Comparison of ENCODE assay signal across 9 cellular contexts in genomic region chr2:19046986-19047780, GRCh38.
DNase-seq lines count a peak whose midpoint lies in the region; ATAC-seq, FAIRE-seq and TF ChIP-seq lines count a peak whose summit lies in the region.
"Had no signal": no experiment of that assay in that cellular context is flagged by ENCODE, and none has a peak within 500 bp of the region (broad histone marks: within the 10 kb centered on the region; RNA-seq: fewer than 3 reads in every experiment).

No MANE protein-coding gene starts in this region.

- no peak for FAIRE-seq in frontal cortex (lab: Jason Lieb, UNC)

- ATAC-seq in GM18517 (IDR thresholded peaks at IDR 0.05; ENCODE audit: unreplicated experiment) (peak; percentile 88), GM21723 (IDR thresholded peaks at IDR 0.05; ENCODE audit: unreplicated experiment) (peak; percentile 92), HG03378 (IDR thresholded peaks at IDR 0.05; ENCODE audit: unreplicated experiment) (peak; percentile 95)

- H3K79me2 ChIP-seq in SK-N-SH (ENCODE audit: insufficient read depth), result no peaks in the 10 kb centered on the region

- CTCF ChIA-PET in SK-N-SH (lab: Yijun Ruan, JAX), result interaction anchor here (1.1 to 1.4 kb wide), 2 partner anchors 16 to 546 kb away, joined by 3 to 4 read pairs; no protein-coding TSS in a partner anchor

- no peak overlapping the region; the same call in 1 of the 2 replicates for H3K4me2 ChIP-seq in SK-N-SH

- H3K27me3 ChIP-seq in SK-N-SH (ENCODE audit: insufficient read depth), result no peaks in the 10 kb centered on the region

- TF ChIP-seq RAD21 in SK-N-SH (IDR thresholded peaks at IDR 0.05; ENCODE audit: low read length), result no peak

- H3K27ac ChIP-seq in SK-N-SH (ENCODE audit: low read depth in 2 of 2, low read length in 1 of 2), result peak overlapping the region in 1 of 2 experiments; percentile 49; a peak in 2 of 4 replicates

- DNase-seq in hepatic stellate cell (ENCODE audit: low spot score) (peak; percentile 17), NCI-H187 treated with DMSO at 0.1 percent for 48 hours (lab: John Stamatoyannopoulos, UW) (no peak), NCI-H2196 treated with DMSO at 0.1 percent for 48 hours (lab: John Stamatoyannopoulos, UW; ENCODE audit: unreplicated experiment) (no peak), frontal cortex (ENCODE audit: low spot score in 2 of 2) (no peak), SK-N-SH (no peak)
- DNase-seq: CD4-positive, alpha-beta memory T cell had no signal

- H3K4me1 ChIP-seq in SK-N-SH (ENCODE audit: control insufficient read depth in 1 of 2, insufficient read depth in 2 of 2, low read depth in 1 of 2, low read length in 1 of 2), result peaks cover 0 to 6% of the 10 kb centered on the region in 2 experiments; a peak in 1 of 4 replicates

- H3K9ac ChIP-seq in SK-N-SH, result no peak overlapping the region

- H3K9me3 ChIP-seq in SK-N-SH, result no peaks in the 10 kb centered on the region

- WGBS in SK-N-SH (ENCODE audit: low lambda C conversion rate), result 82% methylated on average over 4 of the region's 4 CpGs

- H3F3A ChIP-seq in SK-N-SH (replicated peaks; ENCODE audit: insufficient read depth), result peaks cover 3% of the 10 kb centered on the region

- no peak for TF ChIP-seq EP300 in SK-N-SH (IDR thresholded peaks at IDR 0.05; ENCODE audit: borderline replicate concordance in 1 of 2, low read depth in 1 of 2, low read length in 1 of 2)

- no peaks in the 10 kb centered on the region for H3K36me3 ChIP-seq in SK-N-SH (replicated peaks in 1 of 2; ENCODE audit: control insufficient read depth in 1 of 2, insufficient read depth in 2 of 2, low read length in 1 of 2)

- H3K4me3 ChIP-seq in SK-N-SH (ENCODE audit: low read depth in 2 of 2, low read length in 1 of 2), result no peak overlapping the region

- H4K20me1 ChIP-seq in SK-N-SH (ENCODE audit: insufficient read depth), result no peaks in the 10 kb centered on the region

- no peaks in the 10 kb centered on the region for H3K9me2 ChIP-seq in SK-N-SH

- POLR2A ChIA-PET in SK-N-SH (lab: Yijun Ruan, JAX), result no interaction called here

- no peak overlapping the region for H2AFZ ChIP-seq in SK-N-SH (ENCODE audit: low read depth)

- TF ChIP-seq CTCF in SK-N-SH (IDR thresholded peaks at IDR 0.05), result no peak

TF ChIP-seq in SK-N-SH, 30 proteins besides CTCF, POLR2A, EP300 and RAD21:
- TF ChIP-seq PBX3 (IDR thresholded peaks at IDR 0.05), result no peak
- no peak for TF ChIP-seq CHD2 (IDR thresholded peaks at IDR 0.05; ENCODE audit: low read length, partially characterized antibody)
- TF ChIP-seq USF1 (IDR thresholded peaks at IDR 0.05; ENCODE audit: borderline replicate concordance, low read depth), result no peak
- no peak for TF ChIP-seq JUND (IDR thresholded peaks at IDR 0.05)
- no peak for TF ChIP-seq IRF3 (IDR thresholded peaks at IDR 0.05; ENCODE audit: low read depth, low read length)
- no peak for TF ChIP-seq YY1 (IDR thresholded peaks at IDR 0.05; ENCODE audit: low read depth)
- no peak for TF ChIP-seq TEAD4 (IDR thresholded peaks at IDR 0.05; ENCODE audit: borderline replicate concordance, insufficient read depth)
- TF ChIP-seq FOXJ3 (CRISPR knock-in tag; IDR thresholded peaks at IDR 0.05), result no peak
- no peak for TF ChIP-seq GABPA (IDR thresholded peaks at IDR 0.05; ENCODE audit: low read depth)
- TF ChIP-seq RCOR1 (IDR thresholded peaks at IDR 0.05; ENCODE audit: low read length), result no peak
- TF ChIP-seq ZBTB33 (IDR thresholded peaks at IDR 0.05; ENCODE audit: borderline replicate concordance, low read depth), result no peak
- no peak for TF ChIP-seq SMC3 (IDR thresholded peaks at IDR 0.05; ENCODE audit: low read depth, low read length)
- no peak for TF ChIP-seq MAX (IDR thresholded peaks at IDR 0.05; ENCODE audit: low read depth)
- TF ChIP-seq TCF12 (IDR thresholded peaks at IDR 0.05), result no peak
- no peak for TF ChIP-seq EZH2phosphoT487 (IDR thresholded peaks at IDR 0.05; ENCODE audit: borderline replicate concordance, low read depth)
